ENCODE assay signal across 1 cellular context in the genomic region with DNA sequence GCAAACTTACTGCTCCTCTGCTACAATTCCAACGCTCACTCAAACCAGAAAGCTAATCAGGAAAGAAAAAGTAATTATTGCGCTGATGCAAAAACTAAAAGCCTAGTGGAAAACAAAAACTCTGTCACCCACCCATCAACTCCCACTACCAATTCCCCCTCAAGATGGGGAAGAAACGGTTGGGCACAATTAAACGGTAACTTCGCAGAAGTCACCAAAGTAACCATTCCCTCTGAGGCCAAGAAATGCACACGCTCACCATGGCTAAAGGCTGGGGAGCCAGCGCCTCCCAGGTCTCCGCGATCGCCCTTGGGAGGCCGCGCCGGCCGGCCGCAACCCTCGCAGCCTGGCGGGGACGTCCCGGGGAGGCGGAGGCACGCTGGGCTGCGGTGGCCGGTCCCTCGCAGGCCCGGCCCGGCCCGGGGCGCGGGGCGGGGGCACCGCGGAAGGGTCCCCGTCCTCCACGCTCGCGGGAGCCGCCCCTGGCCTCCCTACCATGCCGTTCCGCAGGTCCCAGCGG.
TF ChIP-seq lines count a peak whose summit lies in the region.

No MANE protein-coding gene starts in this region.

TF ChIP-seq in HepG2, 621 proteins besides CTCF, POLR2A, EP300 and RAD21:
- TF ChIP-seq NKX3-1 (CRISPR knock-in tag; IDR thresholded peaks at IDR 0.05): 0 out of 2 replicates have a peak, but pooled peaks have one; percentile 13
- peak; percentile 20; the same call in 1 of the 2 replicates for TF ChIP-seq ZNF639 (CRISPR knock-in tag; conservative IDR thresholded peaks at IDR 0.05)
- 0 out of 2 replicates have a peak, but pooled peaks have one; percentile 1 for TF ChIP-seq ZNF274 (CRISPR knock-in tag; IDR thresholded peaks at IDR 0.05)
- TF ChIP-seq TMF1 (CRISPR knock-in tag; IDR thresholded peaks at IDR 0.05; ENCODE audit: low read depth): 0 out of 2 replicates have a peak, but pooled peaks have one; percentile 64
- TF ChIP-seq KAT7 (CRISPR knock-in tag; IDR thresholded peaks at IDR 0.05; ENCODE audit: borderline replicate concordance): peak; percentile 31; the same call in 1 of the 2 replicates
- 0 out of 2 replicates have a peak, but pooled peaks have one; percentile 2 for TF ChIP-seq PAXIP1 (CRISPR knock-in tag; conservative IDR thresholded peaks at IDR 0.05)
- 0 out of 2 replicates have a peak, but pooled peaks have one; percentile 41 for TF ChIP-seq ZSCAN30 (CRISPR knock-in tag; IDR thresholded peaks at IDR 0.05)
- TF ChIP-seq SP5 (CRISPR knock-in tag; IDR thresholded peaks at IDR 0.05; ENCODE audit: borderline replicate concordance, low read depth): no peak
- TF ChIP-seq ZNF44 (CRISPR knock-in tag; IDR thresholded peaks at IDR 0.05): peak; percentile 15; the same call in 1 of the 2 replicates
- TF ChIP-seq SNAI1 (CRISPR knock-in tag; IDR thresholded peaks at IDR 0.05; ENCODE audit: borderline replicate concordance): peak; percentile 30; the same call in 1 of the 2 replicates
- 0 out of 2 replicates have a peak, but pooled peaks have one; percentile 10 for TF ChIP-seq ZNF317 (CRISPR knock-in tag; IDR thresholded peaks at IDR 0.05)
- 0 out of 2 replicates have a peak, but pooled peaks have one; percentile 4 for TF ChIP-seq ZNF790 (CRISPR knock-in tag; IDR thresholded peaks at IDR 0.05; ENCODE audit: borderline replicate concordance)
- no peak for TF ChIP-seq SNAPC5 (CRISPR knock-in tag; IDR thresholded peaks at IDR 0.05; ENCODE audit: borderline replicate concordance)
- peak; percentile 8; the same call in 1 of the 2 replicates for TF ChIP-seq ZNF441 (CRISPR knock-in tag; IDR thresholded peaks at IDR 0.05; ENCODE audit: borderline replicate concordance)
- TF ChIP-seq, protein P1, sequence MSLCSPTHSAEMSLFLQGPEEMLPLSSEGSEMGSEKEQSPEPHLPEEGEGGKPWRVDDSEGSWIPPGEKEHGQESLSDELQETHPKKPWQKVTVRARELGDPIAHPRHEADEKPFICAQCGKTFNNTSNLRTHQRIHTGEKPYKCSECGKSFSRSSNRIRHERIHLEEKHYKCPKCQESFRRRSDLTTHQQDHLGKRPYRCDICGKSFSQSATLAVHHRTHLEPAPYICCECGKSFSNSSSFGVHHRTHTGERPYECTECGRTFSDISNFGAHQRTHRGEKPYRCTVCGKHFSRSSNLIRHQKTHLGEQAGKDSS (CRISPR knock-in tag; IDR thresholded peaks at IDR 0.05; ENCODE audit: borderline replicate concordance, low read depth): 0 out of 2 replicates have a peak, but pooled peaks have one; percentile 5
- TF ChIP-seq, protein P2, sequence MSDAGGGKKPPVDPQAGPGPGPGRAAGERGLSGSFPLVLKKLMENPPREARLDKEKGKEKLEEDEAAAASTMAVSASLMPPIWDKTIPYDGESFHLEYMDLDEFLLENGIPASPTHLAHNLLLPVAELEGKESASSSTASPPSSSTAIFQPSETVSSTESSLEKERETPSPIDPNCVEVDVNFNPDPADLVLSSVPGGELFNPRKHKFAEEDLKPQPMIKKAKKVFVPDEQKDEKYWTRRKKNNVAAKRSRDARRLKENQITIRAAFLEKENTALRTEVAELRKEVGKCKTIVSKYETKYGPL (CRISPR knock-in tag; IDR thresholded peaks at IDR 0.05): 0 out of 2 replicates have a peak, but pooled peaks have one; percentile 0
- TF ChIP-seq DMTF1 (CRISPR knock-in tag; IDR thresholded peaks at IDR 0.05): no peak
- TF ChIP-seq CBX5 (CRISPR knock-in tag; IDR thresholded peaks at IDR 0.05; ENCODE audit: borderline replicate concordance): no peak
- TF ChIP-seq ZNF446 (CRISPR knock-in tag; IDR thresholded peaks at IDR 0.05): peak; percentile 38; the same call in 1 of the 2 replicates
- TF ChIP-seq PAX8 (CRISPR knock-in tag; IDR thresholded peaks at IDR 0.05; ENCODE audit: borderline replicate concordance): 0 out of 2 replicates have a peak, but pooled peaks have one; percentile 26
